In the genomic region with DNA sequence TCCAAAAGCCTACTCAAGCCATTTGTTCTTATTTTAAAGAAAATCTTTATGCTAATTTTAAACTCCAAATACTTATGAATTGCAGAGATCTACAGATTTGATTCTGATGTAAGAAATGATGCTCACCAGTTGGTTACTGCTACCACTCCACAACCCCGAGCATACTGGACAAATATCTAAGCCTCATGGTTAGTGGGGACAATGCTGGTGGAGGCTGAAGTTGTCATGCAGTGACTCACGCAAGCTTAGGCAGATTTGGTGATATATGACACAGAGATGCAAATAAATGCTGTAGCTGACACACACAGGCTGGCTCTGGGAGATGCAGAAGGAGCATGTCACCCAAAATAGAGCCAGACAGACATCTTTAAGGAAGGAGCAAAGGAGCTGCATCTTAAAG, we compare ENCODE assay signal across 11 cellular contexts. TPM values are rescaled to one million over a fixed set of nuclear protein-coding genes. Genes with fewer than 3 reads are reported as not detected.
"Had no signal": no experiment of that assay in that cellular context is flagged by ENCODE, and none has a peak within 500 bp of the region (broad histone marks: within the 10 kb centered on the region; RNA-seq: fewer than 3 reads in every experiment).

No MANE protein-coding gene starts in this region.

RNA-seq across cellular contexts. Expression of a gene that starts 35.3 kb away (rescaled TPM):
- total RNA-seq: OCI-LY7, PC-3, PC-9, Peyer's patch, Right ventricle myocardium inferior, Right ventricle myocardium superior, RPMI7951, SJCRH30, SJSA1, SK-MEL-5 had no signal
- polyA plus RNA-seq: SK-N-SH had no signal
